Comparison of ENCODE assay signal across 9 cellular contexts in genomic region chr12:12720052-12720451, GRCh38. TPM values are rescaled to one million over a fixed set of nuclear protein-coding genes. Genes with fewer than 3 reads are reported as not detected.
DNase-seq lines count a peak whose midpoint lies in the region; ATAC-seq and TF ChIP-seq lines count a peak whose summit lies in the region.
"Had no signal": no experiment of that assay in that cellular context is flagged by ENCODE, and none has a peak within 500 bp of the region (broad histone marks: within the 10 kb centered on the region; RNA-seq: fewer than 3 reads in every experiment).

No MANE protein-coding gene starts in this region.

- H3K27me3 ChIP-seq in esophagus muscularis mucosa, result no peaks in the 10 kb centered on the region

- H3K9me3 ChIP-seq in esophagus muscularis mucosa, result no peaks in the 10 kb centered on the region

- peaks cover 0 to 31% (median 15%) of the 10 kb centered on the region in 4 donors for H3K36me3 ChIP-seq in esophagus muscularis mucosa

- TF ChIP-seq EP300 in esophagus muscularis mucosa (IDR thresholded peaks at IDR 0.05), result no peak

- H3K27ac ChIP-seq in esophagus muscularis mucosa (replicated peaks in 1 of 4), result peak overlapping the region; percentile 98 to 100 (median 100)
- peak overlapping the region in 19 of 21 experiments; percentile 96 to 100 (median 99) for H3K27ac ChIP-seq in skin epidermis

- intact Hi-C loops in esophagus muscularis mucosa (cut with DNase I), result no loop called here

- no peak for TF ChIP-seq POLR2A in esophagus muscularis mucosa (IDR thresholded peaks at IDR 0.05; ENCODE audit: low read depth)

- WGBS in esophagus muscularis mucosa, result 49% methylated on average over 4 of the region's 4 CpGs

- DNase-seq in NCI-H1092 treated with DMSO at 0.1 percent for 48 hours (lab: John Stamatoyannopoulos, UW) (peak; percentile 39), NCI-H1092 (lab: John Stamatoyannopoulos, UW) (no peak), RKO (ENCODE audit: low spot score) (peak; percentile 39), esophagus muscularis mucosa (ENCODE audit: extremely low spot score) (no peak)
- no peak for DNase-seq in stimulated activated CD4-positive, alpha-beta T cell treated with anti-CD3 and anti-CD28 coated beads, Interleukin-2, amount 100 ng/mL, for 48 hours
- DNase-seq: activated gamma-delta T cell treated with Interleukin-2 at 50 U/mL for 16 hours had no signal

- peaks cover 46 to 65% (median 61%) of the 10 kb centered on the region in 4 donors for H3K4me1 ChIP-seq in esophagus muscularis mucosa

- ATAC-seq in GM19351 (IDR thresholded peaks at IDR 0.05; ENCODE audit: unreplicated experiment) (no peak), GM18873 (IDR thresholded peaks at IDR 0.05; ENCODE audit: low FRiP score, unreplicated experiment) (no peak)

- H3K4me3 ChIP-seq in esophagus muscularis mucosa, result peak overlapping the region; percentile 75 to 95 (median 86)
- peak overlapping the region; percentile 70 to 94 (median 81) for H3K4me3 ChIP-seq in skin epidermis

- TF ChIP-seq CTCF in esophagus muscularis mucosa (IDR thresholded peaks at IDR 0.05), result no peak

RNA-seq across cellular contexts. Expression of gene CDKN1B, which starts 2.9 kb away (rescaled TPM):
- 10 to 100 TPM; 48.7 to 97.4 (median 70.6) TPM for total RNA-seq in esophagus muscularis mucosa

RNA-seq across cellular contexts. Expression of gene GPR19, which starts 24.1 kb away (rescaled TPM):
- 1 to 10 TPM in 1 of 4 donors, not detected in 3; 1.7 TPM for total RNA-seq in esophagus muscularis mucosa

Comparison
In these comparisons a context has a peak if more than half of its experiments do, and no peak if none do; other contexts are left out.
1. DNase-seq: peak in NCI-H1092 treated with DMSO at 0.1 percent for 48 hours (single experiment) and RKO (single experiment); none in NCI-H1092 (single experiment), esophagus muscularis mucosa (single experiment) and stimulated activated CD4-positive, alpha-beta T cell treated with anti-CD3 and anti-CD28 coated beads, Interleukin-2, amount 100 ng/mL, for 48 hours (0 of 2).